ENCODE assay signal across 28 cellular contexts in the genomic region with DNA sequence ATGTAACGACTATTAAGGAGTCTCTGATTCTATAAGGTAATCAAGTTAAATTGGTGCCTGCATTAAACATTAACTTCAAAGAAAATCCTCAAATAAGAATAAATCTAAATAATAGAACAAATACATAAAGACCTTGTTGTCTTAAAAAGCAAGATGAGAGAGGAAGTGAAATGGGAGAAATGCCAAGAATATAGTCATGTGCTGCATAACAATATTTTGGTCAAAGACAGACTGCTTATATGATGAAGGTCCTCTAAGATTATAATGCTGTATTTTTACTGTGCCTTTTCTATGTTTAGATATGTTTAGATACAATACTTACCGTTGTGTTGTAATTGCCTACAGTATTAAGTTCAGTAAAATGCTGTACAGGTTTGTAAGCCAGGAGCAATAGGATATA.
"Had no signal": no experiment of that assay in that cellular context is flagged by ENCODE, and none has a peak within 500 bp of the region (broad histone marks: within the 10 kb centered on the region; RNA-seq: fewer than 3 reads in every experiment).

No MANE protein-coding gene starts in this region.

- DNase-seq: activated CD4-positive, alpha-beta memory T cell treated with anti-CD3 and anti-CD28 coated beads, Interleukin-2, amount 10 ng/mL, durations not matched to agents 7 days and 5 days; activated CD4-positive, alpha-beta T cell treated with anti-CD3 and anti-CD28 coated beads for 36 hours; activated CD4-positive, alpha-beta T cell treated with anti-CD3 and anti-CD28 coated beads, Interleukin-2, amount 10 ng/mL, durations not matched to agents 24 days and 14 days; activated CD4-positive, CD25-positive, alpha-beta regulatory T cell; activated CD4-positive, CD25-positive, alpha-beta regulatory T cell treated with anti-CD3 and anti-CD28 coated beads, Interleukin-2, amount 50 U/mL, for 72 hours; activated CD8-positive, alpha-beta memory T cell treated with anti-CD3 and anti-CD28 coated beads, Interleukin-2, amount 50 U/mL, for 48 hours; activated gamma-delta T cell; activated naive CD4-positive, alpha-beta T cell; activated naive CD4-positive, alpha-beta T cell treated with anti-CD3 and anti-CD28 coated beads, Interleukin-2, amount 10 ng/mL, durations not matched to agents 7 days and 5 days; activated naive CD8-positive, alpha-beta T cell treated with anti-CD3 and anti-CD28 coated beads, Interleukin-2, amount 10 ng/mL, durations not matched to agents 7 days and 5 days; activated T-cell treated with anti-CD3 and anti-CD28 coated beads for 4 hours; activated T-cell treated with anti-CD3 and anti-CD28 coated beads, Interleukin-2, amount 50 U/mL, for 24 hours; activated T-cell treated with anti-CD3 and anti-CD28 coated beads, Interleukin-2, amount 50 U/mL, for 72 hours; dorsolateral prefrontal cortex; effector memory CD4-positive, alpha-beta T cell; endodermal cell; foreskin fibroblast; gastrocnemius medialis; glutamatergic neuron; heart left ventricle; T-helper 17 cell; T1000 had no signal

- H3K4me1 ChIP-seq: ascending aorta, breast epithelium, gastrocnemius medialis, heart left ventricle had no signal

- H3K36me3 ChIP-seq: ascending aorta, breast epithelium, cardiac muscle cell, gastrocnemius medialis, heart left ventricle had no signal

- H3K9me3 ChIP-seq: ascending aorta, breast epithelium, gastrocnemius medialis, heart left ventricle had no signal

- ATAC-seq: activated CD4-positive, alpha-beta T cell treated with anti-CD3 and anti-CD28 coated beads for 36 hours; activated naive CD4-positive, alpha-beta T cell treated with anti-CD3 and anti-CD28 coated beads, Interleukin-2, amount 50 U/mL, for 72 hours; activated T-cell treated with anti-CD3 and anti-CD28 coated beads, Interleukin-2, amount 50 U/mL, for 72 hours; esophagus mucosa; gastrocnemius medialis; heart left ventricle; T-helper 17 cell had no signal

- H3K4me3 ChIP-seq: ascending aorta, breast epithelium, cardiac muscle cell, coronary artery, dorsolateral prefrontal cortex, gastrocnemius medialis, heart left ventricle had no signal

- H3K27me3 ChIP-seq: ascending aorta, breast epithelium, cardiac muscle cell, gastrocnemius medialis, heart left ventricle had no signal

- H3K27ac ChIP-seq: ascending aorta, breast epithelium, cardiac muscle cell, coronary artery, dorsolateral prefrontal cortex, gastrocnemius medialis, heart left ventricle had no signal
